ENCODE assay signal across 18 cellular contexts in genomic region chr9:120707170-120707569, GRCh38.
"Had no signal": no experiment of that assay in that cellular context is flagged by ENCODE, and none has a peak within 500 bp of the region (broad histone marks: within the 10 kb centered on the region; RNA-seq: fewer than 3 reads in every experiment).

No MANE protein-coding gene starts in this region.

- H3K4me3 ChIP-seq: coronary artery, smooth muscle cell had no signal

- H3K27me3 Mint-ChIP-seq: naive thymus-derived CD4-positive, alpha-beta T cell; type B pancreatic cell had no signal

- H3K4me2 ChIP-seq: smooth muscle cell had no signal

- DNase-seq: effector CD4-positive, alpha-beta T cell; endodermal cell; erythroblast; foreskin keratinocyte; kidney; left cardiac atrium; left ventricle myocardium superior; mesendoderm; naive thymus-derived CD4-positive, alpha-beta T cell; nephron progenitor cell; right cardiac atrium; stimulated activated CD4-positive, alpha-beta T cell treated with anti-CD3 and anti-CD28 coated beads, Interleukin-2, amount 100 ng/mL, for 48 hours; stimulated activated naive CD4-positive, alpha-beta T cell treated with Interleukin-2 at 50 U/mL for 16 hours had no signal

- H3K27ac ChIP-seq: coronary artery, foreskin keratinocyte had no signal

- FAIRE-seq: endothelial cell of umbilical vein, kidney, urothelium cell line had no signal

- H3K9me3 Mint-ChIP-seq: endodermal cell; naive thymus-derived CD4-positive, alpha-beta T cell; nephron progenitor cell; type B pancreatic cell had no signal

- H3K4me3 Mint-ChIP-seq: endodermal cell, nephron progenitor cell had no signal

- H3K27me3 ChIP-seq: foreskin keratinocyte had no signal

- H3K27ac Mint-ChIP-seq: endodermal cell, nephron progenitor cell, type B pancreatic cell had no signal

- ATAC-seq: foreskin keratinocyte; left cardiac atrium; left ventricle myocardium superior; naive thymus-derived CD4-positive, alpha-beta T cell; right cardiac atrium had no signal
